Comparison of ENCODE assay signal across 12 cellular contexts in genomic region chr7:45160374-45160773, GRCh38. TPM values are rescaled to one million over a fixed set of nuclear protein-coding genes. Genes with fewer than 3 reads are reported as not detected.
DNase-seq lines count a peak whose midpoint lies in the region; ATAC-seq and TF ChIP-seq lines count a peak whose summit lies in the region.
"Had no signal": no experiment of that assay in that cellular context is flagged by ENCODE, and none has a peak within 500 bp of the region (broad histone marks: within the 10 kb centered on the region; RNA-seq: fewer than 3 reads in every experiment).

No MANE protein-coding gene starts in this region.

- H3K27ac Mint-ChIP-seq in mesothelial cell of epicardium, result no peak overlapping the region
- H3K27ac Mint-ChIP-seq: immature natural killer cell had no signal

- H3K4me3 ChIP-seq in GM12864 (ENCODE audit: low read depth, low read length), result no peak overlapping the region
- H3K4me3 ChIP-seq: PC-9 had no signal

- in situ Hi-C loops in KBM-7 (cut with MboI; ENCODE audit: low pct_unique_long_range_greater_than_20kb, low sequenced_read_pairs), result no loop called here

- no peaks in the 10 kb centered on the region for H3K36me3 Mint-ChIP-seq in mesothelial cell of epicardium

- peaks cover 11% of the 10 kb centered on the region for H3K9me3 Mint-ChIP-seq in mesothelial cell of epicardium

- no peak overlapping the region for H3K4me3 Mint-ChIP-seq in mesothelial cell of epicardium
- H3K4me3 Mint-ChIP-seq: immature natural killer cell had no signal

- ATAC-seq in GM19351 (IDR thresholded peaks at IDR 0.05; ENCODE audit: unreplicated experiment) (peak; percentile 68), GM19324 (IDR thresholded peaks at IDR 0.05; ENCODE audit: low FRiP score, unreplicated experiment) (no peak)

- TF ChIP-seq CTCF in GM12864 (IDR thresholded peaks at IDR 0.05; ENCODE audit: low read depth, low read length, missing control alignments) (no peak), mesothelial cell of epicardium (IDR thresholded peaks at IDR 0.05; ENCODE audit: unreplicated experiment) (no peak)

- H3K27me3 Mint-ChIP-seq in mesothelial cell of epicardium (ENCODE audit: low read depth), result peaks cover 86% of the 10 kb centered on the region

- no peaks in the 10 kb centered on the region for H3K4me1 Mint-ChIP-seq in mesothelial cell of epicardium

- DNase-seq in GM12864 (ENCODE audit: low read depth), result peak; percentile 19
- DNase-seq in KBM-7, result peak; percentile 30
- DNase-seq in medulla oblongata (ENCODE audit: extremely low spot score), result peak; percentile 35
- no peak for DNase-seq in mesothelial cell of epicardium (ENCODE audit: low spot score in 2 of 2, unreplicated experiment in 2 of 2)
- DNase-seq in NCI-H1694 treated with DMSO at 0.1 percent for 48 hours (lab: John Stamatoyannopoulos, UW), result no peak
- DNase-seq in NCI-H146 treated with DMSO at 0.1 percent for 48 hours (lab: John Stamatoyannopoulos, UW; ENCODE audit: unreplicated experiment), result no peak
- DNase-seq: activated T-cell treated with anti-CD3 and anti-CD28 coated beads, Interleukin-2, amount 50 U/mL, for 48 hours; immature natural killer cell; NCI-H187 treated with DMSO at 0.1 percent for 48 hours; PC-9 had no signal

RNA-seq across cellular contexts. Expression of gene RAMP3, which starts 2.8 kb away (rescaled TPM):
- total RNA-seq in mesothelial cell of epicardium, result not detected in 3 replicates
- total RNA-seq: PC-9 had no signal

RNA-seq across cellular contexts. Expression of gene TBRG4, which starts 48.9 kb away (rescaled TPM):
- total RNA-seq in mesothelial cell of epicardium, result 61.6 to 68.1 TPM (median 63.0 TPM) in 3 replicates

Comparison
In these comparisons a context has a peak if more than half of its experiments do, and no peak if none do; other contexts are left out.
1. DNase-seq: peak in GM12864 (single experiment), KBM-7 (single experiment) and medulla oblongata (single experiment); none in mesothelial cell of epicardium (0 of 2), NCI-H1694 treated with DMSO at 0.1 percent for 48 hours (single experiment) and NCI-H146 treated with DMSO at 0.1 percent for 48 hours (single experiment).